Comparison of ENCODE assay signal across 8 cellular contexts in genomic region chr1:227316941-227317540, GRCh38. TPM values are rescaled to one million over a fixed set of nuclear protein-coding genes. Genes with fewer than 3 reads are reported as not detected.
DNase-seq lines count a peak whose midpoint lies in the region; ATAC-seq and TF ChIP-seq lines count a peak whose summit lies in the region.

No MANE protein-coding gene starts in this region.

- DNase-seq in CD8-positive, alpha-beta memory T cell = no peak
- DNase-seq in LHCN-M2 (ENCODE audit: low read depth) (peak; percentile 39), T47D (ENCODE audit: low read depth in 1 of 2, low spot score in 1 of 2) (peak; percentile 37 to 52), lower lobe of right lung (no peak), tibial nerve (ENCODE audit: low spot score in 2 of 2) (no peak), NCI-H2171 treated with DMSO at 0.1 percent for 48 hours (lab: John Stamatoyannopoulos, UW) (no peak)
- DNase-seq in activated CD4-positive, alpha-beta T cell treated with anti-CD3 and anti-CD28 coated beads, Interleukin-2, amount 50 U/mL, for 4 hours = no peak

- 5 to 6% methylated on average over 8 of the region's 8 CpGs for WGBS in tibial nerve, 2 donors

- no peaks in the 10 kb centered on the region for H3K36me3 Mint-ChIP-seq in CD8-positive, alpha-beta memory T cell

- in situ Hi-C loops in T47D (cut with HindIII; ENCODE audit: low pct_unique_long_range_greater_than_20kb, low sequenced_read_pairs) = no loop called here

- no peak for TF ChIP-seq EP300 in tibial nerve (IDR thresholded peaks at IDR 0.05)

- H3K4me1 ChIP-seq in CD8-positive, alpha-beta memory T cell (ENCODE audit: insufficient read depth, low read length) = peaks cover 5% of the 10 kb centered on the region
- H3K4me1 ChIP-seq in lower lobe of right lung (peaks cover 38% of the 10 kb centered on the region), tibial nerve (peaks cover 0 to 35% (median 2%) of the 10 kb centered on the region in 4 donors)

- CTCF ChIA-PET in CD8-positive, alpha-beta memory T cell (lab: Charles Lee) = no interaction called here

- no peak overlapping the region for H3K4me3 ChIP-seq in CD8-positive, alpha-beta memory T cell (ENCODE audit: low read length)
- H3K4me3 ChIP-seq in lower lobe of right lung (peak overlapping the region; percentile 87), tibial nerve (peak overlapping the region; percentile 65 to 93 (median 86))

- POLR2A ChIA-PET in CD8-positive, alpha-beta memory T cell (lab: Charles Lee) = no interaction called here

- peaks cover 43 to 74% of the 10 kb centered on the region in 2 donors for H3K27me3 Mint-ChIP-seq in CD8-positive, alpha-beta memory T cell

- TF ChIP-seq POLR2A in tibial nerve (IDR thresholded peaks at IDR 0.05) = no peak

- peaks cover 3 to 13% (median 7%) of the 10 kb centered on the region in 3 donors for H3K4me1 Mint-ChIP-seq in CD8-positive, alpha-beta memory T cell

- H3K36me3 ChIP-seq in CD8-positive, alpha-beta memory T cell (ENCODE audit: insufficient read depth, low read length) = no peaks in the 10 kb centered on the region
- H3K36me3 ChIP-seq in lower lobe of right lung (no peaks in the 10 kb centered on the region), tibial nerve (no peaks in the 10 kb centered on the region)

- no peaks in the 10 kb centered on the region for H3K9me3 ChIP-seq in CD8-positive, alpha-beta memory T cell (ENCODE audit: low read length)
- H3K9me3 ChIP-seq in lower lobe of right lung (no peaks in the 10 kb centered on the region), tibial nerve (no peaks in the 10 kb centered on the region)

- H3K27ac ChIP-seq in CD8-positive, alpha-beta memory T cell (ENCODE audit: low read depth, low read length) = peak overlapping the region; percentile 69
- H3K27ac ChIP-seq in lower lobe of right lung (peak overlapping the region; percentile 92), tibial nerve (peak overlapping the region in 3 of 4 donors; percentile 91 to 96 (median 96))

- no peak for ATAC-seq in lower lobe of right lung
- ATAC-seq in GM18907 (IDR thresholded peaks at IDR 0.05; ENCODE audit: unreplicated experiment) = no peak

- intact Hi-C loops in lower lobe of right lung (cut with DNase I) = no loop called here

- peaks cover 28% of the 10 kb centered on the region for H3K27me3 ChIP-seq in CD8-positive, alpha-beta memory T cell (ENCODE audit: insufficient read depth, low read length, poor library complexity, severe bottlenecking)
- no peaks in the 10 kb centered on the region for H3K27me3 ChIP-seq in lower lobe of right lung (ENCODE audit: low read depth)
- H3K27me3 ChIP-seq in tibial nerve = no peaks in the 10 kb centered on the region

- H3K9me3 Mint-ChIP-seq in CD8-positive, alpha-beta memory T cell = peaks cover 0 to 8% (median 5%) of the 10 kb centered on the region in 5 donors

- no peak overlapping the region for H3K27ac Mint-ChIP-seq in CD8-positive, alpha-beta memory T cell

- TF ChIP-seq CTCF in lower lobe of right lung (IDR thresholded peaks at IDR 0.05) = no peak
- TF ChIP-seq CTCF in tibial nerve (IDR thresholded peaks at IDR 0.05) = no peak

- peak overlapping the region in 6 of 7 donors; percentile 48 to 82 (median 70) for H3K4me3 Mint-ChIP-seq in CD8-positive, alpha-beta memory T cell

RNA-seq across cellular contexts. Expression of gene CDC42BPA, which starts 1.3 kb away (rescaled TPM):
- under 1 TPM; 0.42 to 0.72 TPM for total RNA-seq in CD8-positive, alpha-beta memory T cell
- 0.44 TPM for polyA plus RNA-seq in CD8-positive, alpha-beta memory T cell
- total RNA-seq in LHCN-M2 (2014; rRNA removed) (29.8 and 38.2 TPM in 2 replicates), lower lobe of right lung (40.3 TPM), tibial nerve (10 to 100 TPM; 47.0 to 58.6 (median 54.8) TPM)
- 10.2 TPM for polyA plus RNA-seq in LHCN-M2 (2012)

Comparison
In these comparisons a context has a peak if more than half of its experiments do, and no peak if none do; other contexts are left out.
1. DNase-seq: peak in LHCN-M2 (single experiment) and T47D (2 of 2); none in CD8-positive, alpha-beta memory T cell (0 of 5), lower lobe of right lung (single experiment), tibial nerve (0 of 2), NCI-H2171 treated with DMSO at 0.1 percent for 48 hours (single experiment) and activated CD4-positive, alpha-beta T cell treated with anti-CD3 and anti-CD28 coated beads, Interleukin-2, amount 50 U/mL, for 4 hours (0 of 2).
2. RNA of gene CDC42BPA, which starts 1.3 kb away (total RNA-seq): 47.0 to 58.6 TPM in tibial nerve, 40.3 TPM in lower lobe of right lung (single experiment) and 29.8 to 38.2 TPM in LHCN-M2; 0.42 to 0.72 TPM in CD8-positive, alpha-beta memory T cell; every median in the first group is over 10 times any median in the second.
3. Peak in every context shown above with its lines, with median percentiles within 50 percentile points of each other: H3K27ac ChIP-seq.